In the genomic region with DNA sequence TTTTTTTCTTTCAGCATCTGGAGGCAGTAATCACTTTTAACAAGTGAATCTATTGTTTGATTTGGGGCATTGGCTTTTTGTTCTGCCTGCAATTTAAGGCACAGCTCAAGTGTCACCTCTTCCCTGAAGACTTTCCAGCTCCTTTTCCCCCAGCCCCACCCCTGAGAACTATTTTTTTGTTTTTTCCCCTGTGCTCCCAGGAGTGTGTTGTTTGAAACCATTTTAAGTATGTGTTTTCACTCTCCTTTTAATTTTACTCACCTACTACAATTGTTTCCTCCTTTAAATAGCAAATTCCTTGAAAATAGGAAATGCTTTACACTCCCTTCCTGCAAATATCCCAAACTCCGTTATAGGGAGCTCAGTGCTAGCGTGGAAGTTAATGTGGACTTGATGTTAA, we compare ENCODE assay signal across 22 cellular contexts.
DNase-seq lines count a peak whose midpoint lies in the region; ATAC-seq, FAIRE-seq and TF ChIP-seq lines count a peak whose summit lies in the region.
"Had no signal": no experiment of that assay in that cellular context is flagged by ENCODE, and none has a peak within 500 bp of the region (broad histone marks: within the 10 kb centered on the region; RNA-seq: fewer than 3 reads in every experiment).

No MANE protein-coding gene starts in this region.

- CTCF ChIA-PET in A549 (lab: Yijun Ruan, JAX), result interaction anchor here (0.8 kb wide), 1 partner anchor 13 kb away, joined by 3 read pairs; no protein-coding TSS in a partner anchor
- CTCF ChIA-PET in H1 (lab: Charles Lee; ENCODE audit: partially characterized antibody), result interaction anchor here (0.8 to 1.5 kb wide), 2 partner anchors 141 to 195 kb away, joined by 3 to 5 read pairs; no protein-coding TSS in a partner anchor

- no peak overlapping the region for H3K18ac ChIP-seq in H1 (ENCODE audit: extremely low read depth, low read length)

- no peak overlapping the region for H4K8ac ChIP-seq in H1 (ENCODE audit: extremely low read depth, insufficient read depth, low read length)

- no peak overlapping the region for H2AFZ ChIP-seq in H1 (ENCODE audit: low read length)

- H3K4ac ChIP-seq in H1 (replicated peaks; ENCODE audit: insufficient read length, low read depth, low read length), result no peak overlapping the region

- peaks cover 8% of the 10 kb centered on the region; the same call in 2 of the 3 replicates for H3K9me3 ChIP-seq in A549
- peaks cover 15 to 16% of the 10 kb centered on the region in 2 experiments for H3K9me3 ChIP-seq in H1 (ENCODE audit: insufficient read depth in 2 of 2, low read depth in 1 of 2, low read length in 1 of 2)
- peaks cover 6% of the 10 kb centered on the region for H3K9me3 ChIP-seq in aorta (ENCODE audit: control insufficient read depth, low read length)
- H3K9me3 ChIP-seq: BE2C had no signal

- no peaks in the 10 kb centered on the region for H3K79me1 ChIP-seq in H1 (ENCODE audit: low read depth, low read length)

- H4K5ac ChIP-seq in H1 (ENCODE audit: insufficient read length, low read depth, low read length), result no peak overlapping the region

- TF ChIP-seq EP300 in A549 (IDR thresholded peaks at IDR 0.05) (no peak), H1 (IDR thresholded peaks at IDR 0.05; ENCODE audit: borderline replicate concordance in 1 of 2, low read depth in 2 of 2, low read length in 2 of 2) (no peak)

- H2BK15ac ChIP-seq in H1 (ENCODE audit: low read length), result no peak overlapping the region

- no peaks in the 10 kb centered on the region for H3K4me1 ChIP-seq in A549
- H3K4me1 ChIP-seq in H1 (replicated peaks in 1 of 4; ENCODE audit: control insufficient read depth in 3 of 4, insufficient read depth in 4 of 4, low read length in 3 of 4), result no peaks in the 10 kb centered on the region
- no peaks in the 10 kb centered on the region for H3K4me1 ChIP-seq in aorta (ENCODE audit: control insufficient read depth in 1 of 2, insufficient read depth in 2 of 2, low read length in 2 of 2)
- H3K4me1 ChIP-seq: BE2C, BLaER1 had no signal

- no peak overlapping the region for H2BK12ac ChIP-seq in H1 (ENCODE audit: low read depth, low read length)

- no peak for TF ChIP-seq CTCF in A549 (IDR thresholded peaks at IDR 0.05)
- TF ChIP-seq CTCF in H1 (IDR thresholded peaks at IDR 0.05; ENCODE audit: control extremely low read depth in 1 of 3, insufficient read depth in 1 of 3, low read depth in 1 of 3, low read length in 3 of 3), result no peak

- no peak overlapping the region for H3K4me2 ChIP-seq in A549
- no peak overlapping the region for H3K4me2 ChIP-seq in H1 (ENCODE audit: insufficient read depth in 1 of 2, low read depth in 2 of 2, low read length in 2 of 2)
- H3K4me2 ChIP-seq: BLaER1 had no signal

- H4K91ac ChIP-seq in H1 (replicated peaks; ENCODE audit: insufficient read length, low read length), result no peak overlapping the region

- ATAC-seq in A549 (no peak), aorta (ENCODE audit: low FRiP score) (no peak)
- ATAC-seq: GM12878 had no signal

- no peaks in the 10 kb centered on the region for H4K20me1 ChIP-seq in H1 (replicated peaks in 1 of 2; ENCODE audit: control insufficient read depth in 1 of 2, insufficient read depth in 2 of 2, low read length in 2 of 2)
- H4K20me1 ChIP-seq: BLaER1 had no signal

- no peak for TF ChIP-seq POLR2A in A549 (IDR thresholded peaks at IDR 0.05; ENCODE audit: low read length)
- TF ChIP-seq POLR2A in H1 (IDR thresholded peaks at IDR 0.05; ENCODE audit: control extremely low read depth in 1 of 2, low read depth in 2 of 2, low read length in 2 of 2), result no peak

- H3K36me3 ChIP-seq in H1 (ENCODE audit: control insufficient read depth in 2 of 4, insufficient read depth in 4 of 4, low read length in 3 of 4) (no peaks in the 10 kb centered on the region), aorta (ENCODE audit: control insufficient read depth in 1 of 2, insufficient read depth in 2 of 2, low read length in 1 of 2) (no peaks in the 10 kb centered on the region)
- H3K36me3 ChIP-seq: BE2C, BLaER1 had no signal

- no peak overlapping the region for H2BK120ac ChIP-seq in H1 (replicated peaks; ENCODE audit: low read depth, low read length)

- POLR2A ChIA-PET in A549 (lab: Yijun Ruan, JAX) (no interaction called here), H1 (lab: Charles Lee; ENCODE audit: partially characterized antibody) (no interaction called here)

- FAIRE-seq in A549 (lab: Jason Lieb, UNC) (no peak), GM19239 (lab: Jason Lieb, UNC) (peak; percentile 23), H1 (lab: Jason Lieb, UNC) (no peak)
- FAIRE-seq: GM12878 had no signal

- 68% methylated on average over 2 of the region's 2 CpGs for WGBS in A549 (ENCODE audit: missing lambda C conversion rate)
- WGBS in H1 (ENCODE audit: extremely low coverage in 1 of 2, insufficient coverage in 1 of 2, insufficient read length in 1 of 2, insufficient replicate concordance in 2 of 2, low coverage in 1 of 2, low lambda C conversion rate in 2 of 2, missing lambda C conversion rate in 1 of 2), 2 experiments, result 89% methylated on average over 2 of the region's 2 CpGs; no CpG with 5 or more reads in 1 of the 2 experiments
- 93 to 100% methylated on average over 2 of the region's 2 CpGs for WGBS in aorta, 2 donors

- no peak overlapping the region for H3K23ac ChIP-seq in H1 (ENCODE audit: insufficient read length)

- H3K4me3 ChIP-seq in A549 (no peak overlapping the region), H1 (ENCODE audit: extremely low read depth in 1 of 4, insufficient read depth in 2 of 4, low read depth in 3 of 4, low read length in 4 of 4) (no peak overlapping the region), aorta (ENCODE audit: low read length in 2 of 2) (no peak overlapping the region)
- H3K4me3 ChIP-seq: BLaER1, GM12878 had no signal

- 0 out of 2 replicates have a peak overlapping the region, but pooled peaks have one; percentile 61 for H2BK20ac ChIP-seq in H1 (ENCODE audit: low read length)

- H2AK5ac ChIP-seq in H1 (ENCODE audit: low read depth, low read length), result no peak overlapping the region

- no peak overlapping the region for H3K14ac ChIP-seq in H1 (ENCODE audit: insufficient read length)

- no peaks in the 10 kb centered on the region for H3K79me2 ChIP-seq in H1 (ENCODE audit: control insufficient read depth in 1 of 2, insufficient read depth in 2 of 2, low read length in 2 of 2)

- H3K27ac ChIP-seq in A549 (no peak overlapping the region), H1 (ENCODE audit: low read depth, low read length) (no peak overlapping the region), aorta (ENCODE audit: low read depth in 1 of 2, low read length in 2 of 2) (no peak overlapping the region)
- H3K27ac ChIP-seq: 22Rv1, BLaER1 had no signal

- intact Hi-C loops in aorta (cut with DNase I), result no loop called here

- no peak overlapping the region for H3K56ac ChIP-seq in H1 (replicated peaks; ENCODE audit: insufficient read length, low read depth, low read length)

- H3K9ac ChIP-seq in H1 (replicated peaks in 1 of 4; ENCODE audit: extremely low read depth in 1 of 4, low read depth in 3 of 4, low read length in 3 of 4), result no peak overlapping the region
- H3K9ac ChIP-seq: BLaER1 had no signal

- H3K23me2 ChIP-seq in H1 (ENCODE audit: low read depth, low read length), result no peaks in the 10 kb centered on the region

- no peak for TF ChIP-seq RAD21 in A549 (conservative IDR thresholded peaks at IDR 0.05 in 1 of 2, IDR thresholded peaks at IDR 0.05 in 1 of 2)
- no peak for TF ChIP-seq RAD21 in H1 (IDR thresholded peaks at IDR 0.05 in 1 of 2, conservative IDR thresholded peaks at IDR 0.05 in 1 of 2; ENCODE audit: low read depth in 2 of 2, low read length in 2 of 2)

- no peak overlapping the region for H2BK5ac ChIP-seq in H1 (ENCODE audit: low read depth, low read length)

- no peak for DNase-seq in A549 (ENCODE audit: low read depth in 1 of 2, low spot score in 1 of 2)
- DNase-seq in GM19239 (ENCODE audit: insufficient read length, low spot score), result no peak
- no peak for DNase-seq in H1 (ENCODE audit: low read depth in 1 of 2, low spot score in 2 of 2)
- no peak for DNase-seq in RPMI8226
- no peak for DNase-seq in aorta
- DNase-seq: ACHN; BE2C; C1 segment of cervical spinal cord; CD4-positive, alpha-beta memory T cell; CD4-positive, CD25-positive, alpha-beta regulatory T cell; CD8-positive, alpha-beta memory T cell; COR-L47; DMS 273 treated with DMSO at 0.1 percent for 48 hours; DMS153; DMS53; DMS79; DND-41; EL; GDM1 had no signal

- H3K27me3 ChIP-seq in H1 (replicated peaks in 1 of 4; ENCODE audit: control insufficient read depth in 3 of 4, extremely low read depth in 1 of 4, insufficient read depth in 3 of 4, low read length in 3 of 4) (no peaks in the 10 kb centered on the region), aorta (ENCODE audit: control insufficient read depth in 1 of 2, insufficient read depth in 2 of 2, low read length in 1 of 2) (peaks cover 0 to 1% of the 10 kb centered on the region in 2 donors)
- H3K27me3 ChIP-seq: BE2C, BLaER1 had no signal

TF ChIP-seq in A549, 52 proteins besides CTCF, POLR2A, EP300 and RAD21 (continues in another document):
- TF ChIP-seq FOSB (CRISPR knock-in tag; IDR thresholded peaks at IDR 0.05) (no peak), FOXS1 (CRISPR knock-in tag; IDR thresholded peaks at IDR 0.05) (no peak), TP53 (CRISPR knock-in tag; IDR thresholded peaks at IDR 0.05) (no peak), RFX5 (IDR thresholded peaks at IDR 0.05) (no peak), HOXA7 (CRISPR knock-in tag; IDR thresholded peaks at IDR 0.05) (no peak), POLR2AphosphoS2 (conservative IDR thresholded peaks at IDR 0.05; ENCODE audit: low read length) (no peak), ZNF302 (CRISPR knock-in tag; IDR thresholded peaks at IDR 0.05) (no peak), RNF2 (IDR thresholded peaks at IDR 0.05; ENCODE audit: borderline replicate concordance, low read depth) (0 out of 2 replicates have a peak, but pooled peaks have one; percentile 70)
- TF ChIP-seq, protein P1, sequence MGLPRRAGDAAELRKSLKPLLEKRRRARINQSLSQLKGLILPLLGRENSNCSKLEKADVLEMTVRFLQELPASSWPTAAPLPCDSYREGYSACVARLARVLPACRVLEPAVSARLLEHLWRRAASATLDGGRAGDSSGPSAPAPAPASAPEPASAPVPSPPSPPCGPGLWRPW (IDR thresholded peaks at IDR 0.05), result no peak

TF ChIP-seq in H1, 55 proteins besides CTCF, POLR2A, EP300 and RAD21:
- no peak for TF ChIP-seq SUZ12 (IDR thresholded peaks at IDR 0.05; ENCODE audit: low read length)
- TF ChIP-seq, protein P2, sequence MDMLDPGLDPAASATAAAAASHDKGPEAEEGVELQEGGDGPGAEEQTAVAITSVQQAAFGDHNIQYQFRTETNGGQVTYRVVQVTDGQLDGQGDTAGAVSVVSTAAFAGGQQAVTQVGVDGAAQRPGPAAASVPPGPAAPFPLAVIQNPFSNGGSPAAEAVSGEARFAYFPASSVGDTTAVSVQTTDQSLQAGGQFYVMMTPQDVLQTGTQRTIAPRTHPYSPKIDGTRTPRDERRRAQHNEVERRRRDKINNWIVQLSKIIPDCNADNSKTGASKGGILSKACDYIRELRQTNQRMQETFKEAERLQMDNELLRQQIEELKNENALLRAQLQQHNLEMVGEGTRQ (IDR thresholded peaks at IDR 0.05; ENCODE audit: low read length), result no peak
- no peak for TF ChIP-seq TAF1 (IDR thresholded peaks at IDR 0.05; ENCODE audit: low read depth, low read length)
